ENCODE assay signal across 10 cellular contexts in the genomic region with DNA sequence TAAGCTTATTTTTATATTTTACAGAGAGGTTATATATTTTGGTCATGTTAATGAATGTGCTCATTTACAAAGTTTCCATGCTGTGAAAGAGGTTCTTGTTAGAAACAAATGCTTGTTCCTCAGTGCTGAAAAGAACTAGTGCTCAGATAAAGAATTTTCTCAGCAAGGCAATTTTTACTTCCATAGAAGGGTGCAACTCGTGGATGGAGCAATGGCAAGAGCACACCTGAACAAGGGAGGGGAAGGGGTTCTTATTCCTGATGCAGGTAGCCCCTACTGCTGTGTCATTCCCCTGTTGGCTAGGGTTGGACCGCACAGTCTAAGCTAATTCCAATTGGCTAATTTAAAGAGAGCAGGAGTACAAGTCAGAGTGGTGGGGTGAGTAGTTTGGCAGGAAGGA. TPM values are rescaled to one million over a fixed set of nuclear protein-coding genes. Genes with fewer than 3 reads are reported as not detected.
"Had no signal": no experiment of that assay in that cellular context is flagged by ENCODE, and none has a peak within 500 bp of the region (broad histone marks: within the 10 kb centered on the region; RNA-seq: fewer than 3 reads in every experiment).

No MANE protein-coding gene starts in this region.

RNA-seq across cellular contexts. Expression of gene C12orf56, which starts 34.3 kb away (rescaled TPM):
- total RNA-seq: gastrocnemius medialis, glomerular endothelial cell, heart right ventricle, left cardiac atrium, left lung, left ventricle myocardium superior, lower lobe of right lung, lung microvascular endothelial cell, mesenteric fat pad, myocyte had no signal
- polyA plus RNA-seq: heart right ventricle had no signal
